ENCODE assay signal across 1 cellular context in the genomic region with DNA sequence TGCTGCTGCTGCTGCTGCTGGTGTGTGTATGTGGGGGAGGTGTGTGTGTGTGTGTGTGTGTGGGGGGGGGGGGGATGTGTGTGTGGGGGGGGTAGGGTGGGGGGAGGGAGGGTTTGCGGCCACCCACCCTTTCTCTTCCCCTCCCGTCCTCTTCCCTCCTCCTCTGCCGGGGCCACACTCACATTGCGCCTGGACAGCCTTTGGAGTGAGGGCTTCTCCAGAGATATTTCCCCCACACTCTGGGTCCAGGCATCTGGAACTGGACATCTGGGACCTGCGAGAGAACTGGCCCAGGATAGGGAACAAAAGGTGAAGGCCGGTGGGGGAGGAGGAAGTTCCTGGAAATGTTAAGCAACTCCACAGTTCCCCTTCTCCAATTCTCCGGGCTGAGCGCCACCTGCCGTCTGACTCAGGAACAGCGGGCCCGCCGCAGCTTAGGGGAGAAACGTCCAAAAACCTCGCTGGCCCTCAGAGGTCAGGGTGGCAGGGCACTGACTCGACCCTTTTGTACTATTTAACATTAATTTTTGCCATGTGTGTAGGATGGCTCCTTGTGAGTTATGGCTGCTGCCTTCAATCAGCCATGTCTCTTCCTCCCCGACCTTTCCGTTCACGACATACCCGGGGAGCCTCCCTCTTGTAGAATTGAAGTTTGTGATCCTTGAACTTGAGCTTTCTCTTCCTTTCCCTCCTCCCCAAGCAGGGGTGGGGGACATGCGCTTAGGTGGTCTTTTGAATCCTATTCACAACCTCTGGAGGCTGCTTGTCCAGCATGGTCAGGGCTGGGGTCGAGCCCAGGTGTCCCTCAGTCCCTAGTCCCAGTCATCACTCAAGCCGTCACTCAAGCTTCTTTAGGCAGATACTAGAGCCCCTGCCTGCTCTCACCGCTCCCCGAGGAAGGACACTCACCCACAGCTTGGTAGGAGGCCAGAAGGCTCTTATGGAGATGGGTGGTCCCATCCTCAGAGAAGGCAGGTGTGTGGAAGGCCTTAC.
TF ChIP-seq lines count a peak whose summit lies in the region.

A gene with protein sequence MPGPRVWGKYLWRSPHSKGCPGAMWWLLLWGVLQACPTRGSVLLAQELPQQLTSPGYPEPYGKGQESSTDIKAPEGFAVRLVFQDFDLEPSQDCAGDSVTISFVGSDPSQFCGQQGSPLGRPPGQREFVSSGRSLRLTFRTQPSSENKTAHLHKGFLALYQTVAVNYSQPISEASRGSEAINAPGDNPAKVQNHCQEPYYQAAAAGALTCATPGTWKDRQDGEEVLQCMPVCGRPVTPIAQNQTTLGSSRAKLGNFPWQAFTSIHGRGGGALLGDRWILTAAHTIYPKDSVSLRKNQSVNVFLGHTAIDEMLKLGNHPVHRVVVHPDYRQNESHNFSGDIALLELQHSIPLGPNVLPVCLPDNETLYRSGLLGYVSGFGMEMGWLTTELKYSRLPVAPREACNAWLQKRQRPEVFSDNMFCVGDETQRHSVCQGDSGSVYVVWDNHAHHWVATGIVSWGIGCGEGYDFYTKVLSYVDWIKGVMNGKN (minus strand): TSS at position 287 of the 993 bp plus-strand sequence. CDS start 34 bp downstream, at position 253.

TF ChIP-seq in HepG2, 621 proteins besides CTCF, POLR2A, EP300 and RAD21 (continued from another document):
- TF ChIP-seq, protein P1, sequence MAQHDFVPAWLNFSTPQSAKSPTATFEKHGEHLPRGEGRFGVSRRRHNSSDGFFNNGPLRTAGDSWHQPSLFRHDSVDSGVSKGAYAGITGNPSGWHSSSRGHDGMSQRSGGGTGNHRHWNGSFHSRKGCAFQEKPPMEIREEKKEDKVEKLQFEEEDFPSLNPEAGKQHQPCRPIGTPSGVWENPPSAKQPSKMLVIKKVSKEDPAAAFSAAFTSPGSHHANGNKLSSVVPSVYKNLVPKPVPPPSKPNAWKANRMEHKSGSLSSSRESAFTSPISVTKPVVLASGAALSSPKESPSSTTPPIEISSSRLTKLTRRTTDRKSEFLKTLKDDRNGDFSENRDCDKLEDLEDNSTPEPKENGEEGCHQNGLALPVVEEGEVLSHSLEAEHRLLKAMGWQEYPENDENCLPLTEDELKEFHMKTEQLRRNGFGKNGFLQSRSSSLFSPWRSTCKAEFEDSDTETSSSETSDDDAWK (CRISPR knock-in tag; IDR thresholded peaks at IDR 0.05), result no peak
- TF ChIP-seq ZNF615 (CRISPR knock-in tag; IDR thresholded peaks at IDR 0.05; ENCODE audit: borderline replicate concordance) (no peak), TAF15 (IDR thresholded peaks at IDR 0.05; ENCODE audit: low read depth, low read length, poor library complexity, severe bottlenecking) (no peak), IRX3 (CRISPR knock-in tag; IDR thresholded peaks at IDR 0.05; ENCODE audit: borderline replicate concordance, low read depth) (no peak), MBNL3 (CRISPR knock-in tag; conservative IDR thresholded peaks at IDR 0.05) (no peak), MXD3 (CRISPR knock-in tag; IDR thresholded peaks at IDR 0.05) (no peak), TOPORS (CRISPR knock-in tag; IDR thresholded peaks at IDR 0.05) (no peak), NFYB (CRISPR knock-in tag; IDR thresholded peaks at IDR 0.05) (no peak), NFATC3 (CRISPR knock-in tag; IDR thresholded peaks at IDR 0.05) (no peak), RFXAP (CRISPR knock-in tag; IDR thresholded peaks at IDR 0.05; ENCODE audit: borderline replicate concordance) (0 out of 2 replicates have a peak, but pooled peaks have one; percentile 32), SALL2 (CRISPR knock-in tag; IDR thresholded peaks at IDR 0.05) (peak; percentile 84; the same call in 1 of the 2 replicates), HNF4A (CRISPR knock-in tag; IDR thresholded peaks at IDR 0.05) (peak; percentile 60)
- TF ChIP-seq, protein P2, sequence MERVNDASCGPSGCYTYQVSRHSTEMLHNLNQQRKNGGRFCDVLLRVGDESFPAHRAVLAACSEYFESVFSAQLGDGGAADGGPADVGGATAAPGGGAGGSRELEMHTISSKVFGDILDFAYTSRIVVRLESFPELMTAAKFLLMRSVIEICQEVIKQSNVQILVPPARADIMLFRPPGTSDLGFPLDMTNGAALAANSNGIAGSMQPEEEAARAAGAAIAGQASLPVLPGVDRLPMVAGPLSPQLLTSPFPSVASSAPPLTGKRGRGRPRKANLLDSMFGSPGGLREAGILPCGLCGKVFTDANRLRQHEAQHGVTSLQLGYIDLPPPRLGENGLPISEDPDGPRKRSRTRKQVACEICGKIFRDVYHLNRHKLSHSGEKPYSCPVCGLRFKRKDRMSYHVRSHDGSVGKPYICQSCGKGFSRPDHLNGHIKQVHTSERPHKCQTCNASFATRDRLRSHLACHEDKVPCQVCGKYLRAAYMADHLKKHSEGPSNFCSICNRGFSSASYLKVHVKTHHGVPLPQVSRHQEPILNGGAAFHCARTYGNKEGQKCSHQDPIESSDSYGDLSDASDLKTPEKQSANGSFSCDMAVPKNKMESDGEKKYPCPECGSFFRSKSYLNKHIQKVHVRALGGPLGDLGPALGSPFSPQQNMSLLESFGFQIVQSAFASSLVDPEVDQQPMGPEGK (CRISPR knock-in tag; IDR thresholded peaks at IDR 0.05), result peak; percentile 80
